In genomic region chr19:2443116-2443784, GRCh38 we compare ENCODE assay signal across 18 cellular contexts.
"Had no signal": no experiment of that assay in that cellular context is flagged by ENCODE, and none has a peak within 500 bp of the region (broad histone marks: within the 10 kb centered on the region; RNA-seq: fewer than 3 reads in every experiment).

No MANE protein-coding gene starts in this region.

- H3K9me3 Mint-ChIP-seq: naive thymus-derived CD8-positive, alpha-beta T cell; neural crest cell; stimulated activated effector memory CD8-positive, alpha-beta T cell treated with anti-CD3 and anti-CD28 coated beads, Interleukin-12 subunit alpha, Interleukin-12 subunit beta, amount 100 ng/mL, for 72 hours; stimulated activated naive CD8-positive, alpha-beta T cell treated with anti-CD3 and anti-CD28 coated beads, Interleukin-15, Interleukin-2, amounts not matched to agents 100 ng/mL and 50 ng/mL, for 24 hours had no signal

- H3K27me3 Mint-ChIP-seq: naive thymus-derived CD8-positive, alpha-beta T cell; stimulated activated naive CD8-positive, alpha-beta T cell treated with anti-CD3 and anti-CD28 coated beads, Interleukin-15, Interleukin-2, amounts not matched to agents 100 ng/mL and 50 ng/mL, for 24 hours had no signal

- H3K27ac ChIP-seq: colonic mucosa, heart right ventricle, ovary, right atrium auricular region, tibial nerve had no signal

- H3K9me3 ChIP-seq: colonic mucosa, heart right ventricle, mucosa of descending colon, ovary, right atrium auricular region, tibial nerve had no signal

- DNase-seq: colonic mucosa; dermis blood vessel endothelial cell; erythroblast; foreskin melanocyte; heart right ventricle; hypothalamus; kidney glomerular epithelial cell; mammary epithelial cell; mucosa of descending colon; naive thymus-derived CD8-positive, alpha-beta T cell; stimulated activated CD4-positive, alpha-beta T cell treated with anti-CD3 and anti-CD28 coated beads, Interleukin-4, amount 100 ng/mL, for 1 hour; stimulated activated CD8-positive, alpha-beta memory T cell treated with anti-CD3 and anti-CD28 coated beads, Interleukin-4, amount 100 ng/mL, for 48 hours had no signal

- H3K4me3 Mint-ChIP-seq: neural crest cell; stimulated activated effector memory CD8-positive, alpha-beta T cell treated with anti-CD3 and anti-CD28 coated beads, Interleukin-12 subunit alpha, Interleukin-12 subunit beta, amount 100 ng/mL, for 72 hours; stimulated activated naive CD8-positive, alpha-beta T cell treated with anti-CD3 and anti-CD28 coated beads, Interleukin-15, Interleukin-2, amounts not matched to agents 100 ng/mL and 50 ng/mL, for 24 hours had no signal

- ATAC-seq: heart right ventricle; mucosa of descending colon; naive thymus-derived CD8-positive, alpha-beta T cell; stimulated activated effector memory CD8-positive, alpha-beta T cell treated with anti-CD3 and anti-CD28 coated beads, Interleukin-12 subunit alpha, Interleukin-12 subunit beta, amount 100 ng/mL, for 72 hours had no signal

- H3K4me3 ChIP-seq: colonic mucosa, heart right ventricle, mucosa of descending colon, ovary, right atrium auricular region, tibial nerve had no signal

- H3K36me3 ChIP-seq: ovary had no signal

- H3K4me1 ChIP-seq: colonic mucosa, heart right ventricle, tibial nerve had no signal

- H3K27me3 ChIP-seq: colonic mucosa, heart right ventricle, ovary, right atrium auricular region, tibial nerve had no signal
